In the genomic region with DNA sequence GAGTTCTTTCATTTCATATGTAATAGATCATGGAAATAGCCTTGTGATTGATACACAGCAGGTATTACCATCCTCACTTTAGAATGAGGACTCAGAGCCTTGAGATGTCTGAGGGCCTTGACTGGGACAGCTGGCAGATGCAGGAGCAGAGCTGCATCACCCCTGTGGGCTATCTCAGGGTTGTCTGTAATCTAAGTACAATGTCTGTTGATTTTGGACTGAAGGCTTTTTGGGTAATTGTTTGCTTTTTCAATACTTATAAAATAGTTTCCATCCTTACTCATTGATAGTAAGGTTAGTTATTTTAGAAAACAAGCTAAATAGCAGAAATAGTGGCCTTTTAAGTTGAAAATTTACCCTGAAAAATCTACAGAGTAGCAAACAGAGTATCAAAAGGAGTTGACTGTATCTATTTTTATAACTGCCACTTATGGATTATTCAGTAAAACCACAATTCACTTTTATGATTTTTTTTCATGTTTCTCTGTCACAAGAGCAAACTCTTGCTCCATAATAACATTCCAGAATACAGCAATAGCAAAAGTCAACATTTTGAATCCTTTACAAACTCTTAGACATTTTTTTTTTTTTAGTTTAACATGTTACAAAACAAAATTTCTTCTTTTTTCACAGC, we compare ENCODE assay signal across 1 cellular context.
TF ChIP-seq lines count a peak whose summit lies in the region.

No MANE protein-coding gene starts in this region.

TF ChIP-seq in IMR-90, 13 proteins besides CTCF, POLR2A, EP300 and RAD21:
- TF ChIP-seq CEBPB (IDR thresholded peaks at IDR 0.05; ENCODE audit: low read depth, low read length) (0 out of 2 replicates have a peak, but pooled peaks have one; percentile 31), SMC3 (IDR thresholded peaks at IDR 0.05; ENCODE audit: low read depth, low read length) (no peak), MAZ (IDR thresholded peaks at IDR 0.05; ENCODE audit: borderline replicate concordance, low read depth, low read length) (no peak), NFE2L2 (IDR thresholded peaks at IDR 0.05; ENCODE audit: low read depth, low read length) (no peak)
